In the genomic region with DNA sequence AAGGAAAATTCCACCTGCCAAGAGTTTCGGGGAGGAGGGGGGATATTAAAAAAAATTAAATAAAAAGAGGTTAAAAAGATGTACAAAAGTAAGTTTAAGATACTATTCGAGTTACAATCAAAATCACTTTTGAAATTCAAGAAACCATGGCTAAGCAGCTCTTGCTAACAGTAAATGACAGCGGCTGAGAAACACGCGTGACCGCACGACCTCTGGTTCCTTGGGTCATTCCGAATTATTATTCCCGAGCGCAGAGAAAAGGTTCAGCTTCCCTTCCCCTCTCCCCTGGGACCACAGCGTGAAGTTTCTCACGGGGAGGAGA, we compare ENCODE assay signal across 8 cellular contexts. TPM values are rescaled to one million over a fixed set of nuclear protein-coding genes. Genes with fewer than 3 reads are reported as not detected.
DNase-seq lines count a peak whose midpoint lies in the region; ATAC-seq and TF ChIP-seq lines count a peak whose summit lies in the region.

No MANE protein-coding gene starts in this region.

- peak overlapping the region; percentile 86 for H3K27ac Mint-ChIP-seq in CD8-positive, alpha-beta T cell

- H3K27me3 Mint-ChIP-seq in CD8-positive, alpha-beta T cell (ENCODE audit: low read depth), result peaks cover 5% of the 10 kb centered on the region

- BruUV-seq in Panc1 (replicated peaks; lab: Mats Ljungman, UMichigan), result no TSS peak

- H3K36me3 ChIP-seq in CD8-positive, alpha-beta T cell (ENCODE audit: insufficient read depth, low read length), result no peaks in the 10 kb centered on the region
- H3K36me3 ChIP-seq in Panc1 (ENCODE audit: control insufficient read depth, insufficient read depth, low read length), result peaks cover 3% of the 10 kb centered on the region; the same call in 1 of the 2 replicates
- no peaks in the 10 kb centered on the region for H3K36me3 ChIP-seq in ovary

- H3K4me1 Mint-ChIP-seq in CD8-positive, alpha-beta T cell (ENCODE audit: low read depth), result peaks cover 22% of the 10 kb centered on the region

- H3K9me3 Mint-ChIP-seq in CD8-positive, alpha-beta T cell, result no peaks in the 10 kb centered on the region

- H3K27ac ChIP-seq in CD8-positive, alpha-beta T cell (ENCODE audit: low read depth, low read length), result peak overlapping the region; percentile 66
- H3K27ac ChIP-seq in Panc1 (ENCODE audit: low read length) (peak overlapping the region; percentile 93), ovary (peak overlapping the region in 1 of 2 donors; percentile 91)

- peak overlapping the region; percentile 93 for H3K4me3 ChIP-seq in CD8-positive, alpha-beta T cell (ENCODE audit: low read depth, low read length)
- peak overlapping the region; percentile 80 to 97 for H3K4me3 ChIP-seq in Panc1 (ENCODE audit: low read depth in 2 of 2, low read length in 2 of 2)
- peak overlapping the region; percentile 99 for H3K4me3 ChIP-seq in epithelial cell of proximal tubule (ENCODE audit: low read depth, low read length)
- peak overlapping the region; percentile 59 for H3K4me3 ChIP-seq in ovary

- TF ChIP-seq CTCF in CD8-positive, alpha-beta T cell (IDR thresholded peaks at IDR 0.05), result no peak
- TF ChIP-seq CTCF in Panc1 (IDR thresholded peaks at IDR 0.05), result no peak
- no peak for TF ChIP-seq CTCF in epithelial cell of proximal tubule (conservative IDR thresholded peaks at IDR 0.05; ENCODE audit: low read depth, low read length)
- TF ChIP-seq CTCF in ovary (IDR thresholded peaks at IDR 0.05), result no peak

- no peaks in the 10 kb centered on the region for H3K9me3 ChIP-seq in CD8-positive, alpha-beta T cell (ENCODE audit: low read length)
- H3K9me3 ChIP-seq in Panc1 (ENCODE audit: control insufficient read depth, insufficient read depth, low read depth, low read length), result no peaks in the 10 kb centered on the region
- H3K9me3 ChIP-seq in ovary, result no peaks in the 10 kb centered on the region

- peaks cover 8% of the 10 kb centered on the region for H3K4me1 ChIP-seq in CD8-positive, alpha-beta T cell (ENCODE audit: insufficient read depth, low read length)
- H3K4me1 ChIP-seq in Panc1 (ENCODE audit: control insufficient read depth, insufficient read depth, low read length) (no peaks in the 10 kb centered on the region; the same call in 1 of the 2 replicates), ovary (ENCODE audit: insufficient read depth) (no peaks in the 10 kb centered on the region)

- WGBS in ovary, 3 donors, result 2 to 5% (median 2%) methylated on average over 12 of the region's 12 CpGs

- H3K36me3 Mint-ChIP-seq in CD8-positive, alpha-beta T cell, result peaks cover 25% of the 10 kb centered on the region

- no peak for DNase-seq in CD8-positive, alpha-beta T cell
- DNase-seq in Panc1 (ENCODE audit: low read depth, low spot score), result no peak
- no peak for DNase-seq in epithelial cell of proximal tubule (ENCODE audit: low read depth)
- no peak for DNase-seq in ovary
- DNase-seq in NCI-H2107 (lab: John Stamatoyannopoulos, UW), result no peak
- no peak for DNase-seq in sciatic nerve (ENCODE audit: low spot score)
- DNase-seq in left colon, result no peak

- ATAC-seq in CD8-positive, alpha-beta T cell, result no peak
- ATAC-seq in Panc1 (no peak), sciatic nerve (no peak), HG03097 (IDR thresholded peaks at IDR 0.05; ENCODE audit: low FRiP score, unreplicated experiment) (no peak), left colon (no peak)

- in situ Hi-C loops in Panc1 (cut with HindIII; ENCODE audit: low pct_unique_long_range_greater_than_20kb, low sequenced_read_pairs), result loop anchor here (25.0 kb wide), 1 partner anchor 340 kb away; no protein-coding TSS in a partner anchor

- H3K4me3 Mint-ChIP-seq in CD8-positive, alpha-beta T cell, result peak overlapping the region; percentile 88

- no peak for TF ChIP-seq EP300 in ovary (IDR thresholded peaks at IDR 0.05)

- POLR2A ChIA-PET in CD8-positive, alpha-beta T cell (lab: Charles Lee), result interaction anchor here (0.6 to 1.6 kb wide), 3 partner anchors 57 to 513 kb away, joined by 3 to 9 read pairs (median 3); no protein-coding TSS in a partner anchor
- POLR2A ChIA-PET in Panc1 (lab: Charles Lee), result interaction anchor here (0.5 to 1.2 kb wide), 5 partner anchors 9 to 297 kb away, joined by 4 to 7 read pairs (median 4); no protein-coding TSS in a partner anchor

- CTCF ChIA-PET in CD8-positive, alpha-beta T cell (lab: Charles Lee), result interaction anchor here (0.8 to 3.2 kb wide), 10 partner anchors 8 to 575 kb away, joined by 3 to 16 read pairs (median 4); no protein-coding TSS in a partner anchor
- CTCF ChIA-PET in Panc1 (lab: Charles Lee), result interaction anchor here (0.7 kb wide), 1 partner anchor 36 kb away, joined by 4 read pairs; no protein-coding TSS in a partner anchor

- H3K27me3 ChIP-seq in CD8-positive, alpha-beta T cell (ENCODE audit: insufficient read depth, low read length), result no peaks in the 10 kb centered on the region
- H3K27me3 ChIP-seq in Panc1 (ENCODE audit: control insufficient read depth, insufficient read depth, low read length) (no peaks in the 10 kb centered on the region), ovary (no peaks in the 10 kb centered on the region)

- TF ChIP-seq POLR2A in ovary (IDR thresholded peaks at IDR 0.05), result no peak

- intact Hi-C loops in CD8-positive, alpha-beta T cell (cut with DNase I, micrococcal nuclease), result loop anchor here (1.0 to 5.0 kb wide), 5 partner anchors 47 to 845 kb away; a partner anchor contains a TSS
- intact Hi-C loops in Panc1 (cut with micrococcal nuclease; ENCODE audit: unreplicated experiment), result loop anchor here (10.0 kb wide), 1 partner anchor 52 kb away; no protein-coding TSS in a partner anchor
- intact Hi-C loops in ovary (cut with DNase I), result loop anchor here in 1 of 4 donors (5.0 kb wide), 1 partner anchor 345 kb away; no protein-coding TSS in a partner anchor
- intact Hi-C loops in sciatic nerve (cut with DNase I), result loop anchor here (5.0 kb wide), 1 partner anchor 620 kb away; no protein-coding TSS in a partner anchor
- intact Hi-C loops in left colon (cut with DNase I, micrococcal nuclease), result no loop called here

RNA-seq across cellular contexts. Expression of a gene that starts 0.6 kb away (rescaled TPM):
- total RNA-seq in CD8-positive, alpha-beta T cell, result 10 to 100 TPM; 13.8 to 14.0 TPM
- total RNA-seq in Panc1 (2021; ENCODE audit: unreplicated experiment), result 6.8 TPM
- 5.0 TPM for polyA plus RNA-seq in Panc1 (2012; ENCODE audit: insufficient read length)
- 5.2 and 8.0 TPM in 2 replicates for total RNA-seq in epithelial cell of proximal tubule
- total RNA-seq in ovary, result 10 to 100 TPM in 4 of 7 donors, 1 to 10 TPM in 3; 5.5 to 12.1 (median 10.1) TPM
- polyA plus RNA-seq in ovary, result 10 to 100 TPM in 1 of 2 donors, 1 to 10 TPM in 1; 7.4 to 11.1 TPM
- total RNA-seq in sciatic nerve, result 13.2 TPM
- 10 to 100 TPM; 11.2 to 11.5 TPM for total RNA-seq in left colon

RNA-seq across cellular contexts. Expression of a gene that starts 58.2 kb away (rescaled TPM):
- 1 to 10 TPM; 2.3 to 2.6 TPM for total RNA-seq in CD8-positive, alpha-beta T cell
- 19.9 TPM for total RNA-seq in Panc1 (2021; ENCODE audit: unreplicated experiment)
- 21.3 TPM for polyA plus RNA-seq in Panc1 (2012; ENCODE audit: insufficient read length)
- total RNA-seq in epithelial cell of proximal tubule, result 8.8 and 21.4 TPM in 2 replicates
- total RNA-seq in ovary, result 1 to 10 TPM; 4.9 to 9.2 (median 5.9) TPM
- 10 to 100 TPM in 1 of 2 donors, 1 to 10 TPM in 1; 5.9 to 16.4 TPM for polyA plus RNA-seq in ovary
- total RNA-seq in sciatic nerve, result 19.1 TPM
- 10 to 100 TPM in 1 of 2 donors, 1 to 10 TPM in 1; 8.8 to 11.6 TPM for total RNA-seq in left colon

Comparison
In these comparisons a context has a peak if more than half of its experiments do, and no peak if none do; other contexts are left out.
1. intact Hi-C loops: an anchor here in CD8-positive, alpha-beta T cell (1.0 to 5.0 kb wide), Panc1 (10.0 kb wide) and sciatic nerve (5.0 kb wide); none called in left colon.